Comparison of ENCODE assay signal across 26 cellular contexts in the genomic region with DNA sequence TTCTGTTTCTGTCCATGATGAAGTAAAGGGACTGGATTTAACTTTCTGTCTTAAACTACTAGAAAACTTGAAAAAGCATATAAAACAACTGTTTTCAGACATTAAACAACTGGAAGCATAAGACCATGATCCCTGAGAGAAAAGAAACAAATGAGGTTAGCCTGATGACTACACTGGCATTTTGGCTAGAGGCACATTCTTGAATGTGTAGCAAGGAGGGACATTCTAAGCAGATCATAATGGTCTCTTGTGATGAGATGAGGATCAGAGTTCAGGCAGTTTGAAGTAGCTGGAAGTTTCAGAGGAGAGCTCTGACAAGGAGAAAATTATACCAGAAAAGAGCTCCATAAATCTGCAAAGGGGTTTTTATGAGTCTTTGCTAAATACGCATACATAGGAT.
DNase-seq lines count a peak whose midpoint lies in the region; ATAC-seq, FAIRE-seq and TF ChIP-seq lines count a peak whose summit lies in the region.
"Had no signal": no experiment of that assay in that cellular context is flagged by ENCODE, and none has a peak within 500 bp of the region (broad histone marks: within the 10 kb centered on the region; RNA-seq: fewer than 3 reads in every experiment).

No MANE protein-coding gene starts in this region.

- H3K27ac ChIP-seq in ectodermal cell (ENCODE audit: insufficient read depth, low read depth, low read length, poor library complexity, severe bottlenecking): peak overlapping the region; percentile 12
- H3K27ac ChIP-seq: C4-2B, parathyroid adenoma, sigmoid colon, upper lobe of left lung had no signal

- H3K36me3 ChIP-seq in ectodermal cell (ENCODE audit: control insufficient read depth, insufficient read depth, low read length): peaks cover under 1% of the 10 kb centered on the region
- H3K36me3 ChIP-seq: sigmoid colon, upper lobe of left lung had no signal

- H3K9me3 ChIP-seq in ectodermal cell (ENCODE audit: control insufficient read depth, low read length): no peaks in the 10 kb centered on the region
- H3K9me3 ChIP-seq: sigmoid colon, upper lobe of left lung had no signal

- FAIRE-seq in D721Med (lab: Jason Lieb, UNC): no peak
- FAIRE-seq: GM12878, H54 had no signal

- peak; percentile 14 for DNase-seq in AG08395 (ENCODE audit: low spot score)
- peak; percentile 66 for DNase-seq in M059J (ENCODE audit: low read depth)
- DNase-seq in iris pigment epithelial cell (ENCODE audit: low read depth): peak; percentile 22
- no peak for DNase-seq in D721Med (ENCODE audit: insufficient read length, low spot score)
- DNase-seq: activated CD4-positive, CD25-positive, alpha-beta regulatory T cell treated with anti-CD3 and anti-CD28 coated beads, Interleukin-2, amount 50 U/mL, for 72 hours; activated naive CD4-positive, alpha-beta T cell treated with anti-CD3 and anti-CD28 coated beads, Interleukin-2, amount 50 U/mL, for 16 hours; activated T-cell treated with anti-CD3 and anti-CD28 coated beads, Interleukin-2, amount 50 U/mL, for 48 hours; dermis blood vessel endothelial cell; hippocampal formation; MV-4-11; naive thymus-derived CD4-positive, alpha-beta T cell; NCI-H2029; NCI-H446 treated with DMSO at 0.1 percent for 48 hours; NK-92 treated with Interleukin-12 subunit alpha and Interleukin-12 subunit beta, amount 100 ng/mL, for 24 hours; sigmoid colon; stimulated activated CD4-positive, alpha-beta T cell treated with anti-CD3 and anti-CD28 coated beads, Interleukin-1b, Interleukin-23, amount 100 ng/mL, for 48 hours; stimulated activated naive CD8-positive, alpha-beta T cell treated with anti-CD3 and anti-CD28 coated beads, Interleukin-15, amount 100 ng/mL, for 72 hours; upper lobe of left lung had no signal

- no peak for TF ChIP-seq CTCF in D721Med (IDR thresholded peaks at IDR 0.05; ENCODE audit: insufficient read depth, missing control alignments)

- ATAC-seq in HG03196 (IDR thresholded peaks at IDR 0.05; ENCODE audit: unreplicated experiment) (no peak), HG02870 (IDR thresholded peaks at IDR 0.05; ENCODE audit: unreplicated experiment) (no peak), HG03159 (IDR thresholded peaks at IDR 0.05; ENCODE audit: unreplicated experiment) (no peak)
- ATAC-seq: GM12878; naive thymus-derived CD4-positive, alpha-beta T cell; stimulated activated naive CD8-positive, alpha-beta T cell treated with anti-CD3 and anti-CD28 coated beads, Interleukin-15, amount 100 ng/mL, for 72 hours had no signal

- no peaks in the 10 kb centered on the region for H3K27me3 ChIP-seq in ectodermal cell (ENCODE audit: control insufficient read depth, insufficient read depth, low read length, poor library complexity, severe bottlenecking)
- H3K27me3 ChIP-seq: sigmoid colon, upper lobe of left lung had no signal

- peaks cover 4% of the 10 kb centered on the region for H3K4me1 ChIP-seq in ectodermal cell (ENCODE audit: control insufficient read depth, insufficient read depth, low read length)
- H3K4me1 ChIP-seq: parathyroid adenoma had no signal

- no peak overlapping the region for H3K4me3 ChIP-seq in ectodermal cell (ENCODE audit: insufficient read depth, low read depth, low read length)
- H3K4me3 ChIP-seq: GM12878, sigmoid colon, upper lobe of left lung had no signal

- WGBS in ectodermal cell, 2 experiments: 22% methylated on average over 1 of the region's 1 CpG; no CpG with 5 or more reads in 1 of the 2 experiments
